ENCODE assay signal across 11 cellular contexts in genomic region chr9:95103385-95104087, GRCh38.
DNase-seq lines count a peak whose midpoint lies in the region; ATAC-seq and TF ChIP-seq lines count a peak whose summit lies in the region.
"Had no signal": no experiment of that assay in that cellular context is flagged by ENCODE, and none has a peak within 500 bp of the region (broad histone marks: within the 10 kb centered on the region; RNA-seq: fewer than 3 reads in every experiment).

No MANE protein-coding gene starts in this region.

- H3K27ac ChIP-seq in body of pancreas (peak overlapping the region in 3 of 4 donors; percentile 2 to 71 (median 12)), left ventricle myocardium inferior (replicated peaks) (peak overlapping the region; percentile 57), stomach (peak overlapping the region in 4 of 5 donors; percentile 10 to 63 (median 36))

- WGBS in body of pancreas, 2 donors: 73 to 75% methylated on average over 16 to 19 of the region's 19 CpGs
- 58 to 83% (median 72%) methylated on average over 13 to 19 of the region's 19 CpGs for WGBS in stomach, 5 donors

- no peak for TF ChIP-seq POLR2A in body of pancreas (IDR thresholded peaks at IDR 0.05)
- no peak for TF ChIP-seq POLR2A in stomach (IDR thresholded peaks at IDR 0.05)

- H3K4me3 ChIP-seq in H7 (ENCODE audit: insufficient read depth, low read depth, low read length) (no peak overlapping the region), body of pancreas (no peak overlapping the region), left ventricle myocardium inferior (no peak overlapping the region), stomach (no peak overlapping the region)
- H3K4me3 ChIP-seq: pancreas had no signal

- peaks cover 90% of the 10 kb centered on the region for H3K4me1 ChIP-seq in body of pancreas
- H3K4me1 ChIP-seq in left ventricle myocardium inferior: peaks cover 69% of the 10 kb centered on the region
- peaks cover 15 to 88% (median 58%) of the 10 kb centered on the region in 4 donors for H3K4me1 ChIP-seq in stomach

- DNase-seq in H7 (peak; percentile 84), body of pancreas (no peak), left ventricle myocardium inferior (peak; percentile 58), stomach (no peak), superior temporal gyrus (ENCODE audit: extremely low spot score) (no peak), Calu3 (no peak), ureter (ENCODE audit: low spot score) (no peak), NCI-H2081 treated with DMSO at 0.1 percent for 48 hours (lab: John Stamatoyannopoulos, UW) (no peak)
- DNase-seq: DND-41, IMR-90 had no signal

- CTCF ChIA-PET in Calu3 (lab: Charles Lee): no interaction called here

- intact Hi-C loops in body of pancreas (cut with DNase I): no loop called here
- intact Hi-C loops in left ventricle myocardium inferior (cut with micrococcal nuclease): no loop called here
- intact Hi-C loops in stomach (cut with DNase I; ENCODE audit: low total_unique reads): no loop called here
- intact Hi-C loops in Calu3 (cut with micrococcal nuclease; ENCODE audit: unreplicated experiment): no loop called here

- BruUV-seq in Calu3 (replicated peaks; lab: Mats Ljungman, UMichigan): no TSS peak

- TF ChIP-seq EP300 in stomach (IDR thresholded peaks at IDR 0.05): no peak

- H3K9me3 ChIP-seq in body of pancreas (no peaks in the 10 kb centered on the region), left ventricle myocardium inferior (replicated peaks) (no peaks in the 10 kb centered on the region), stomach (no peaks in the 10 kb centered on the region)
- H3K9me3 ChIP-seq: pancreas had no signal

- no peak overlapping the region for H3K4me3 Mint-ChIP-seq in Calu3 (ENCODE audit: low read depth, unreplicated experiment)

- H3K36me3 ChIP-seq in H7 (replicated peaks; ENCODE audit: control insufficient read depth, insufficient read depth, low read length): no peaks in the 10 kb centered on the region; the same call in 1 of the 2 replicates
- no peaks in the 10 kb centered on the region for H3K36me3 ChIP-seq in body of pancreas (replicated peaks in 1 of 2; ENCODE audit: insufficient read depth in 1 of 2, low read depth in 2 of 2)
- peaks cover 8% of the 10 kb centered on the region for H3K36me3 ChIP-seq in left ventricle myocardium inferior
- H3K36me3 ChIP-seq in stomach: peaks cover 6 to 47% (median 40%) of the 10 kb centered on the region in 4 donors

- peaks cover 46% of the 10 kb centered on the region for H3K36me3 Mint-ChIP-seq in Calu3 (ENCODE audit: insufficient read depth, unreplicated experiment)

- no peak overlapping the region for H3K27ac Mint-ChIP-seq in Calu3 (ENCODE audit: unreplicated experiment)

- H3K9me3 Mint-ChIP-seq in Calu3 (ENCODE audit: low read depth, unreplicated experiment): no peaks in the 10 kb centered on the region

- no peak for TF ChIP-seq CTCF in body of pancreas (IDR thresholded peaks at IDR 0.05)
- TF ChIP-seq CTCF in left ventricle myocardium inferior (IDR thresholded peaks at IDR 0.05; ENCODE audit: borderline replicate concordance): no peak
- no peak for TF ChIP-seq CTCF in stomach (IDR thresholded peaks at IDR 0.05)
- TF ChIP-seq CTCF in Calu3 (IDR thresholded peaks at IDR 0.05; ENCODE audit: unreplicated experiment): no peak

- no peak for ATAC-seq in body of pancreas

- H3K4me1 Mint-ChIP-seq in Calu3 (ENCODE audit: low read depth, unreplicated experiment): peaks cover 11% of the 10 kb centered on the region

- H3K27me3 ChIP-seq in H7 (ENCODE audit: control insufficient read depth, insufficient read depth, low read length) (no peaks in the 10 kb centered on the region), body of pancreas (no peaks in the 10 kb centered on the region), left ventricle myocardium inferior (ENCODE audit: low read depth) (no peaks in the 10 kb centered on the region), stomach (no peaks in the 10 kb centered on the region)
- H3K27me3 ChIP-seq: pancreas had no signal

- no peaks in the 10 kb centered on the region for H3K27me3 Mint-ChIP-seq in Calu3 (ENCODE audit: unreplicated experiment)

Comparison
In these comparisons a context has a peak if more than half of its experiments do, and no peak if none do; other contexts are left out.
1. DNase-seq: peak in H7 (single experiment) and left ventricle myocardium inferior (single experiment); none in body of pancreas (0 of 4), stomach (single experiment), superior temporal gyrus (single experiment), Calu3 (single experiment), ureter (single experiment) and NCI-H2081 treated with DMSO at 0.1 percent for 48 hours (single experiment).
2. Peak in every context shown above with its lines, with median percentiles within 50 percentile points of each other: H3K27ac ChIP-seq.